23 cellular contexts compared by ENCODE assay signal in the genomic region with DNA sequence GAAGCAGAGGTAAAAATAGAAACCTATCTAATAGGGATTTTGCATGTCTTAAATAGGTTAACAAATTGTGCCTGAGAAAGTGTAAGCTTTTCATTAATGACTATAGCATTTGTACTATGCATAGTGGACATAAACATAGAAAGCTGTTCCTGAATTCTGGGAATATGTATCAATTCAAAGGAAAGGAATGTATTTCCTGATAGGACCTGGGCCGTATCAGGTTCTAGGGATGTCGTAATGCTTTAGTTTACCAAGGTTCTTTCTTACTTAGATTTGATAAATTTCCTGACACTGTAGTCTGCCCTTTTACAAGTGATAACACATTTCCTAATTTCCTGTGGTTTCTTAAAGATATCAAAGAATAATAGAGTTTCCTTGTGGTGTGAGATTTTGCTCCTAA.
"Had no signal": no experiment of that assay in that cellular context is flagged by ENCODE, and none has a peak within 500 bp of the region (broad histone marks: within the 10 kb centered on the region; RNA-seq: fewer than 3 reads in every experiment).

No MANE protein-coding gene starts in this region.

- H3K36me3 Mint-ChIP-seq: mesothelial cell of epicardium; naive B cell; natural killer cell treated with Interleukin-12 subunit alpha and Interleukin-12 subunit beta and Interleukin-15 and Interleukin-18, amount 100 ng/mL, for 72 hours; stimulated activated memory B cell treated with anti-CD40 and anti-IgM and Interleukin-4, amounts not matched to agents 10 μg/mL and 1 μg/mL and 100 μg/mL, for 72 hours; type B pancreatic cell had no signal

- H3K9me3 ChIP-seq: gastrocnemius medialis, mucosa of descending colon, prostate gland, sigmoid colon, testis, tibial artery had no signal

- H3K4me3 Mint-ChIP-seq: endodermal cell; mesothelial cell of epicardium; naive B cell; natural killer cell treated with Interleukin-12 subunit alpha and Interleukin-12 subunit beta and Interleukin-15 and Interleukin-18, amount 100 ng/mL, for 72 hours; neural crest cell; stimulated activated memory B cell treated with anti-CD40 and anti-IgM and Interleukin-4, amounts not matched to agents 10 μg/mL and 1 μg/mL and 100 μg/mL, for 72 hours; type B pancreatic cell had no signal

- ATAC-seq: gastrocnemius medialis; left lobe of liver; mucosa of descending colon; natural killer cell treated with Interleukin-12 subunit alpha and Interleukin-12 subunit beta and Interleukin-15 and Interleukin-18, amount 100 ng/mL, for 72 hours; right cardiac atrium; stimulated activated memory B cell treated with anti-CD40 and anti-IgM and Interleukin-4, amounts not matched to agents 10 μg/mL and 1 μg/mL and 100 μg/mL, for 72 hours; stimulated activated naive CD8-positive, alpha-beta T cell treated with anti-CD3 and anti-CD28 coated beads, Interleukin-15, Interleukin-2, amounts not matched to agents 100 U/mL and 50 U/mL, for 24 hours had no signal

- H3K4me1 Mint-ChIP-seq: mesothelial cell of epicardium; naive B cell; stimulated activated memory B cell treated with anti-CD40 and anti-IgM and Interleukin-4, amounts not matched to agents 10 μg/mL and 1 μg/mL and 100 μg/mL, for 72 hours had no signal

- H3K27ac Mint-ChIP-seq: endodermal cell; mesothelial cell of epicardium; naive B cell; natural killer cell treated with Interleukin-12 subunit alpha and Interleukin-12 subunit beta and Interleukin-15 and Interleukin-18, amount 100 ng/mL, for 72 hours; stimulated activated memory B cell treated with anti-CD40 and anti-IgM and Interleukin-4, amounts not matched to agents 10 μg/mL and 1 μg/mL and 100 μg/mL, for 72 hours; type B pancreatic cell had no signal

- H3K4me1 ChIP-seq: gastrocnemius medialis, prostate gland, sigmoid colon, testis, tibial artery had no signal

- H3K27ac ChIP-seq: dorsolateral prefrontal cortex, gastrocnemius medialis, prostate gland, sigmoid colon, testis, tibial artery had no signal

- H3K36me3 ChIP-seq: gastrocnemius medialis, prostate gland, sigmoid colon, tibial artery had no signal

- DNase-seq: dorsolateral prefrontal cortex; effector CD4-positive, alpha-beta T cell; endodermal cell; gastrocnemius medialis; head of caudate nucleus; kidney; mesenchymal stem cell; mucosa of descending colon; naive B cell; right cardiac atrium; sigmoid colon; stimulated activated CD4-positive, alpha-beta T cell treated with anti-CD3 and anti-CD28 coated beads, Interleukin-4, amount 100 ng/mL, for 4 hours; stimulated activated naive CD8-positive, alpha-beta T cell treated with anti-CD3 and anti-CD28 coated beads, Interleukin-15, Interleukin-2, amounts not matched to agents 100 U/mL and 50 U/mL, for 24 hours; substantia nigra; testis; tibial artery had no signal

- H3K27me3 Mint-ChIP-seq: naive B cell; natural killer cell treated with Interleukin-12 subunit alpha and Interleukin-12 subunit beta and Interleukin-15 and Interleukin-18, amount 100 ng/mL, for 72 hours; stimulated activated memory B cell treated with anti-CD40 and anti-IgM and Interleukin-4, amounts not matched to agents 10 μg/mL and 1 μg/mL and 100 μg/mL, for 72 hours; type B pancreatic cell had no signal

- H3K27me3 ChIP-seq: dorsolateral prefrontal cortex, gastrocnemius medialis, sigmoid colon, testis, tibial artery had no signal

- H3K4me3 ChIP-seq: dorsolateral prefrontal cortex, gastrocnemius medialis, mucosa of descending colon, prostate gland, sigmoid colon, testis, tibial artery had no signal

- H3K9me3 Mint-ChIP-seq: endodermal cell, mesothelial cell of epicardium, type B pancreatic cell had no signal
